ENCODE assay signal across 13 cellular contexts in genomic region chrY:20558677-20559076, GRCh38. TPM values are rescaled to one million over a fixed set of nuclear protein-coding genes. Genes with fewer than 3 reads are reported as not detected.
A peak's percentile ranks its signal among the peaks of the same experiment; 100 is the strongest.
DNase-seq lines count a peak whose midpoint lies in the region; ATAC-seq and TF ChIP-seq lines count a peak whose summit lies in the region.
"Had no signal": no experiment of that assay in that cellular context is flagged by ENCODE, and none has a peak within 500 bp of the region (broad histone marks: within the 10 kb centered on the region; RNA-seq: fewer than 3 reads in every experiment).

No MANE protein-coding gene starts in this region.

- no peaks in the 10 kb centered on the region for H3K79me2 ChIP-seq in OCI-LY1 (ENCODE audit: insufficient read depth, low read length)

- TF ChIP-seq CTCF in cardiac muscle cell (IDR thresholded peaks at IDR 0.05; ENCODE audit: low read depth, low read length) = peak; percentile 37
- no peak for TF ChIP-seq CTCF in right atrium auricular region (IDR thresholded peaks at IDR 0.05)
- TF ChIP-seq CTCF in OCI-LY1 (IDR thresholded peaks at IDR 0.05; ENCODE audit: low read length) = peak; percentile 40; the same call in 1 of the 2 replicates
- TF ChIP-seq CTCF in transverse colon (IDR thresholded peaks at IDR 0.05) = peak in 4 of 5 experiments; percentile 35 to 44 (median 38)
- TF ChIP-seq CTCF in WTC11 (IDR thresholded peaks at IDR 0.05) = no peak

- no peak for ATAC-seq in WTC11

- peaks cover 21% of the 10 kb centered on the region for H3K9me3 Mint-ChIP-seq in WTC11

- no CpG with 5 or more reads among the region's 2 CpGs for WGBS in transverse colon (ENCODE audit: low coverage in 1 of 2), 2 donors

- H3K9me2 ChIP-seq in OCI-LY1 (ENCODE audit: low read depth, low read length) = no peaks in the 10 kb centered on the region

- no peak overlapping the region for H3K4me2 ChIP-seq in OCI-LY1 (ENCODE audit: low read length)

- H3K4me1 Mint-ChIP-seq in WTC11 = no peaks in the 10 kb centered on the region

- no peak for TF ChIP-seq POLR2A in transverse colon (IDR thresholded peaks at IDR 0.05)

- H3K4me3 ChIP-seq in cardiac muscle cell = no peak overlapping the region
- no peak overlapping the region for H3K4me3 ChIP-seq in right atrium auricular region
- H3K4me3 ChIP-seq in OCI-LY1 (ENCODE audit: low read depth, low read length, poor library complexity, severe bottlenecking) = no peak overlapping the region
- H3K4me3 ChIP-seq in transverse colon = no peak overlapping the region
- H3K4me3 ChIP-seq: Peyer's patch, upper lobe of left lung had no signal

- H3F3A ChIP-seq in OCI-LY1 (ENCODE audit: insufficient read depth, low read length) = no peaks in the 10 kb centered on the region

- in situ Hi-C loops in transverse colon (cut with MboI; ENCODE audit: low pct_ligation_motif_present in 1 of 4, low pct_unique_long_range_greater_than_20kb in 1 of 4, low sequenced_read_pairs in 3 of 4) = no loop called here

- H3K27me3 Mint-ChIP-seq in WTC11 (ENCODE audit: low read depth) = peaks cover 3% of the 10 kb centered on the region; the same call in 1 of the 2 replicates

- H3K27ac Mint-ChIP-seq in WTC11 = no peak overlapping the region

- no peak overlapping the region for H3K9ac ChIP-seq in OCI-LY1 (ENCODE audit: low read length)

- POLR2A ChIA-PET in WTC11 (lab: Charles Lee) = no interaction called here

- H3K27me3 ChIP-seq in cardiac muscle cell (no peaks in the 10 kb centered on the region), right atrium auricular region (no peaks in the 10 kb centered on the region), OCI-LY1 (ENCODE audit: insufficient read depth, low read length) (no peaks in the 10 kb centered on the region), transverse colon (no peaks in the 10 kb centered on the region)
- H3K27me3 ChIP-seq: BE2C, Peyer's patch, upper lobe of left lung had no signal

- H3K36me3 ChIP-seq in cardiac muscle cell = no peaks in the 10 kb centered on the region
- H3K36me3 ChIP-seq in right atrium auricular region = no peaks in the 10 kb centered on the region
- H3K36me3 ChIP-seq in OCI-LY1 (ENCODE audit: insufficient read depth, low read length) = no peaks in the 10 kb centered on the region
- H3K36me3 ChIP-seq in transverse colon = no peaks in the 10 kb centered on the region
- H3K36me3 ChIP-seq: BE2C, Peyer's patch, upper lobe of left lung had no signal

- intact Hi-C loops in transverse colon (cut with DNase I; ENCODE audit: low total_unique reads) = no loop called here

- no peaks in the 10 kb centered on the region for H3K4me1 ChIP-seq in cardiac muscle cell (ENCODE audit: low read depth)
- H3K4me1 ChIP-seq in right atrium auricular region = no peaks in the 10 kb centered on the region
- H3K4me1 ChIP-seq in OCI-LY1 (ENCODE audit: insufficient read depth, low read length, severe bottlenecking) = no peaks in the 10 kb centered on the region
- H3K4me1 ChIP-seq in transverse colon = no peaks in the 10 kb centered on the region
- H3K4me1 ChIP-seq: BE2C, Peyer's patch, upper lobe of left lung had no signal

- no peak overlapping the region for H3K27ac ChIP-seq in cardiac muscle cell
- no peak overlapping the region for H3K27ac ChIP-seq in right atrium auricular region
- no peak overlapping the region for H3K27ac ChIP-seq in OCI-LY1 (ENCODE audit: low read depth, low read length, poor library complexity, severe bottlenecking)
- H3K27ac ChIP-seq in transverse colon = no peak overlapping the region
- H3K27ac ChIP-seq: Peyer's patch, upper lobe of left lung had no signal

- peaks cover 1% of the 10 kb centered on the region; the same call in 1 of the 2 replicates for H3K36me3 Mint-ChIP-seq in WTC11

- H4K20me1 ChIP-seq in OCI-LY1 (ENCODE audit: insufficient read depth, low read length) = no peaks in the 10 kb centered on the region

- CTCF ChIA-PET in WTC11 (lab: Charles Lee) = no interaction called here

- no peak overlapping the region for H2AFZ ChIP-seq in OCI-LY1 (ENCODE audit: low read length)

- DNase-seq in cardiac muscle cell (ENCODE audit: low read depth in 1 of 2, low spot score in 1 of 2) (peak in 1 of 2 donors; percentile 63), right atrium auricular region (ENCODE audit: low spot score) (no peak), glomerular visceral epithelial cell (ENCODE audit: extremely low spot score) (peak; percentile 3), transverse colon (no peak), GF-D8 (lab: John Stamatoyannopoulos, UW) (no peak), SW480 (ENCODE audit: low spot score) (no peak), WTC11 (ENCODE audit: low spot score) (no peak)
- DNase-seq: BE2C; effector CD4-positive, alpha-beta T cell; Peyer's patch; T1000; upper lobe of left lung had no signal

- H3K9me3 ChIP-seq in cardiac muscle cell (ENCODE audit: low read depth) = no peaks in the 10 kb centered on the region
- H3K9me3 ChIP-seq in right atrium auricular region = no peaks in the 10 kb centered on the region
- H3K9me3 ChIP-seq in OCI-LY1 (ENCODE audit: low read length) = no peaks in the 10 kb centered on the region
- H3K9me3 ChIP-seq in transverse colon = no peaks in the 10 kb centered on the region
- H3K9me3 ChIP-seq: BE2C, Peyer's patch, upper lobe of left lung had no signal

- TF ChIP-seq EP300 in transverse colon (IDR thresholded peaks at IDR 0.05; ENCODE audit: low read depth) = no peak

- H3K4me3 Mint-ChIP-seq in WTC11 = no peak overlapping the region

TF ChIP-seq in WTC11, 78 proteins besides CTCF, POLR2A, EP300 and RAD21:
- no peak for TF ChIP-seq JUN (CRISPR knock-in tag; IDR thresholded peaks at IDR 0.05)
- no peak for TF ChIP-seq MXD4 (CRISPR knock-in tag; IDR thresholded peaks at IDR 0.05; ENCODE audit: borderline replicate concordance)
- TF ChIP-seq ZBTB21 (CRISPR knock-in tag; IDR thresholded peaks at IDR 0.05; ENCODE audit: borderline replicate concordance) = no peak
- TF ChIP-seq AFF4 (CRISPR knock-in tag; IDR thresholded peaks at IDR 0.05; ENCODE audit: borderline replicate concordance) = no peak
- TF ChIP-seq ATF2 (CRISPR knock-in tag; IDR thresholded peaks at IDR 0.05; ENCODE audit: borderline replicate concordance, low read depth) = no peak
- no peak for TF ChIP-seq ETV6 (CRISPR knock-in tag; IDR thresholded peaks at IDR 0.05)
- TF ChIP-seq CBFB (CRISPR knock-in tag; IDR thresholded peaks at IDR 0.05; ENCODE audit: low read depth) = no peak
- no peak for TF ChIP-seq ZNF416 (CRISPR knock-in tag; IDR thresholded peaks at IDR 0.05)

RNA-seq across cellular contexts. Expression of gene EIF1AY, which starts 16.9 kb away (rescaled TPM):
- not detected in 2 replicates for total RNA-seq in cardiac muscle cell
- polyA plus RNA-seq in cardiac muscle cell = 0.32 TPM in 1 of 2 replicates, not detected in the other
- total RNA-seq in right atrium auricular region = not detected
- 10 to 100 TPM in 1 of 4 donors, 1 to 10 TPM in 1, not detected in 2; 8.6 to 25.5 TPM for total RNA-seq in transverse colon
- 23.5 to 25.2 TPM (median 24.0 TPM) in 3 replicates for total RNA-seq in WTC11 (2021)

Comparison
In these comparisons a context has a peak if more than half of its experiments do, and no peak if none do; other contexts are left out.
1. CTCF ChIP-seq: peak in cardiac muscle cell (single experiment), OCI-LY1 (single experiment) and transverse colon (4 of 5); none in right atrium auricular region (0 of 2) and WTC11 (single experiment).